ENCODE assay signal across 10 cellular contexts in genomic region chr11:68550485-68550817, GRCh38.
DNase-seq lines count a peak whose midpoint lies in the region; ATAC-seq and TF ChIP-seq lines count a peak whose summit lies in the region.
"Had no signal": no experiment of that assay in that cellular context is flagged by ENCODE, and none has a peak within 500 bp of the region (broad histone marks: within the 10 kb centered on the region; RNA-seq: fewer than 3 reads in every experiment).

No MANE protein-coding gene starts in this region.

- no peak for TF ChIP-seq CTCF in mesothelial cell of epicardium (IDR thresholded peaks at IDR 0.05; ENCODE audit: unreplicated experiment)
- no peak for TF ChIP-seq CTCF in GM20000 (IDR thresholded peaks at IDR 0.05; ENCODE audit: extremely low read depth, missing control alignments)

- H3K9me3 Mint-ChIP-seq in activated naive CD8-positive, alpha-beta T cell treated with anti-CD3 and anti-CD28 coated beads for 36 hours: no peaks in the 10 kb centered on the region
- H3K9me3 Mint-ChIP-seq in mesothelial cell of epicardium: no peaks in the 10 kb centered on the region

- H3K27me3 Mint-ChIP-seq in activated naive CD8-positive, alpha-beta T cell treated with anti-CD3 and anti-CD28 coated beads for 36 hours: no peaks in the 10 kb centered on the region
- no peaks in the 10 kb centered on the region for H3K27me3 Mint-ChIP-seq in mesothelial cell of epicardium (ENCODE audit: low read depth)

- H3K36me3 Mint-ChIP-seq in activated naive CD8-positive, alpha-beta T cell treated with anti-CD3 and anti-CD28 coated beads for 36 hours: peaks cover 58% of the 10 kb centered on the region
- H3K36me3 Mint-ChIP-seq in mesothelial cell of epicardium: peaks cover 37% of the 10 kb centered on the region

- peak in 2 of 3 donors; percentile 10 to 22 for DNase-seq in stimulated activated CD4-positive, alpha-beta T cell treated with anti-CD3 and anti-CD28 coated beads, Interleukin-12 subunit alpha, Interleukin-12 subunit beta, amount 100 ng/mL, for 48 hours (ENCODE audit: low read depth in 2 of 3, low spot score in 1 of 3)
- no peak for DNase-seq in stimulated activated CD4-positive, alpha-beta T cell treated with anti-CD3 and anti-CD28 coated beads, Interleukin-1b, Interleukin-23, amount 100 ng/mL, for 48 hours
- peak; percentile 31 for DNase-seq in activated naive CD8-positive, alpha-beta T cell treated with anti-CD3 and anti-CD28 coated beads for 36 hours
- DNase-seq in mesothelial cell of epicardium (ENCODE audit: low spot score in 2 of 2, unreplicated experiment in 2 of 2): no peak
- no peak for DNase-seq in GM20000 (ENCODE audit: low spot score)
- no peak for DNase-seq in iPS-NIHi11 (ENCODE audit: low spot score)
- DNase-seq in activated gamma-delta T cell treated with Interleukin-2 at 50 U/mL for 16 hours: no peak
- DNase-seq: cerebellar nuclear complex, NCI-H1417 had no signal

- H3K4me3 Mint-ChIP-seq in activated naive CD8-positive, alpha-beta T cell treated with anti-CD3 and anti-CD28 coated beads for 36 hours: peak overlapping the region; percentile 67
- H3K4me3 Mint-ChIP-seq in mesothelial cell of epicardium: no peak overlapping the region

- peaks cover 65% of the 10 kb centered on the region for H3K4me1 Mint-ChIP-seq in activated naive CD8-positive, alpha-beta T cell treated with anti-CD3 and anti-CD28 coated beads for 36 hours
- peaks cover 37% of the 10 kb centered on the region for H3K4me1 Mint-ChIP-seq in mesothelial cell of epicardium

- peak overlapping the region; percentile 97 for H3K27ac Mint-ChIP-seq in activated naive CD8-positive, alpha-beta T cell treated with anti-CD3 and anti-CD28 coated beads for 36 hours
- peak overlapping the region; percentile 88 for H3K27ac Mint-ChIP-seq in mesothelial cell of epicardium

- ATAC-seq in HG03469 (IDR thresholded peaks at IDR 0.05; ENCODE audit: unreplicated experiment): no peak

Comparison
In these comparisons a context has a peak if more than half of its experiments do, and no peak if none do; other contexts are left out.
1. DNase-seq: peak in stimulated activated CD4-positive, alpha-beta T cell treated with anti-CD3 and anti-CD28 coated beads, Interleukin-12 subunit alpha, Interleukin-12 subunit beta, amount 100 ng/mL, for 48 hours (2 of 3) and activated naive CD8-positive, alpha-beta T cell treated with anti-CD3 and anti-CD28 coated beads for 36 hours (single experiment); none in stimulated activated CD4-positive, alpha-beta T cell treated with anti-CD3 and anti-CD28 coated beads, Interleukin-1b, Interleukin-23, amount 100 ng/mL, for 48 hours (single experiment), mesothelial cell of epicardium (0 of 2), GM20000 (single experiment), iPS-NIHi11 (single experiment) and activated gamma-delta T cell treated with Interleukin-2 at 50 U/mL for 16 hours (single experiment).